Comparison of ENCODE assay signal across 1 cellular context in the genomic region with DNA sequence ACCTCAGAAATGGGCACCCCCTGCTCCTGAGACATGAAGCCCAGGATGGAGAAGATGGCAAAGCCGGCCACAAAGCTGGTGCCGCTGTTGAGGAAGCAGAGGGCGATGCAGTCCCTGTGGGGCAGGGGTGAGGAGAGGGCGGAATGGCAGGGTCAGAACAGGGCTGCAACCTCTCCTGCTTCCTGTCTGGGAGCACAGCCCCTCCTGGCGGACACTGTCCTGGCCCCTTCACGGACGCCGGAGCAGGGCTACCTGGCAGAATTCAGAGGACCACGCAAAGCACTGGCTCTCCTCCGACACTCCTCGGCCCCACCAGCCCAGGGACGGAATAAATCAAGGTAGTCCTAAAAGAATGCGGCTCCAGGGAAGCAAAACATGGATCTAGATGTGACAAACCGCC.
TF ChIP-seq lines count a peak whose summit lies in the region.

No MANE protein-coding gene starts in this region.

TF ChIP-seq in WTC11, 78 proteins besides CTCF, POLR2A, EP300 and RAD21 (continued from another document):
- TF ChIP-seq, protein P1, sequence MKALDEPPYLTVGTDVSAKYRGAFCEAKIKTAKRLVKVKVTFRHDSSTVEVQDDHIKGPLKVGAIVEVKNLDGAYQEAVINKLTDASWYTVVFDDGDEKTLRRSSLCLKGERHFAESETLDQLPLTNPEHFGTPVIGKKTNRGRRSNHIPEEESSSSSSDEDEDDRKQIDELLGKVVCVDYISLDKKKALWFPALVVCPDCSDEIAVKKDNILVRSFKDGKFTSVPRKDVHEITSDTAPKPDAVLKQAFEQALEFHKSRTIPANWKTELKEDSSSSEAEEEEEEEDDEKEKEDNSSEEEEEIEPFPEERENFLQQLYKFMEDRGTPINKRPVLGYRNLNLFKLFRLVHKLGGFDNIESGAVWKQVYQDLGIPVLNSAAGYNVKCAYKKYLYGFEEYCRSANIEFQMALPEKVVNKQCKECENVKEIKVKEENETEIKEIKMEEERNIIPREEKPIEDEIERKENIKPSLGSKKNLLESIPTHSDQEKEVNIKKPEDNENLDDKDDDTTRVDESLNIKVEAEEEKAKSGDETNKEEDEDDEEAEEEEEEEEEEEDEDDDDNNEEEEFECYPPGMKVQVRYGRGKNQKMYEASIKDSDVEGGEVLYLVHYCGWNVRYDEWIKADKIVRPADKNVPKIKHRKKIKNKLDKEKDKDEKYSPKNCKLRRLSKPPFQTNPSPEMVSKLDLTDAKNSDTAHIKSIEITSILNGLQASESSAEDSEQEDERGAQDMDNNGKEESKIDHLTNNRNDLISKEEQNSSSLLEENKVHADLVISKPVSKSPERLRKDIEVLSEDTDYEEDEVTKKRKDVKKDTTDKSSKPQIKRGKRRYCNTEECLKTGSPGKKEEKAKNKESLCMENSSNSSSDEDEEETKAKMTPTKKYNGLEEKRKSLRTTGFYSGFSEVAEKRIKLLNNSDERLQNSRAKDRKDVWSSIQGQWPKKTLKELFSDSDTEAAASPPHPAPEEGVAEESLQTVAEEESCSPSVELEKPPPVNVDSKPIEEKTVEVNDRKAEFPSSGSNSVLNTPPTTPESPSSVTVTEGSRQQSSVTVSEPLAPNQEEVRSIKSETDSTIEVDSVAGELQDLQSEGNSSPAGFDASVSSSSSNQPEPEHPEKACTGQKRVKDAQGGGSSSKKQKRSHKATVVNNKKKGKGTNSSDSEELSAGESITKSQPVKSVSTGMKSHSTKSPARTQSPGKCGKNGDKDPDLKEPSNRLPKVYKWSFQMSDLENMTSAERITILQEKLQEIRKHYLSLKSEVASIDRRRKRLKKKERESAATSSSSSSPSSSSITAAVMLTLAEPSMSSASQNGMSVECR (CRISPR knock-in tag; IDR thresholded peaks at IDR 0.05; ENCODE audit: borderline replicate concordance) = no peak
- TF ChIP-seq, protein P2, sequence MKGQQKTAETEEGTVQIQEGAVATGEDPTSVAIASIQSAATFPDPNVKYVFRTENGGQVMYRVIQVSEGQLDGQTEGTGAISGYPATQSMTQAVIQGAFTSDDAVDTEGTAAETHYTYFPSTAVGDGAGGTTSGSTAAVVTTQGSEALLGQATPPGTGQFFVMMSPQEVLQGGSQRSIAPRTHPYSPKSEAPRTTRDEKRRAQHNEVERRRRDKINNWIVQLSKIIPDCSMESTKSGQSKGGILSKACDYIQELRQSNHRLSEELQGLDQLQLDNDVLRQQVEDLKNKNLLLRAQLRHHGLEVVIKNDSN (CRISPR knock-in tag; IDR thresholded peaks at IDR 0.05) = no peak
- TF ChIP-seq KAT7 (CRISPR knock-in tag; IDR thresholded peaks at IDR 0.05; ENCODE audit: borderline replicate concordance) (no peak), MYBL2 (CRISPR knock-in tag; IDR thresholded peaks at IDR 0.05) (no peak), NFE2L1 (CRISPR knock-in tag; IDR thresholded peaks at IDR 0.05) (no peak), CBFB (CRISPR knock-in tag; IDR thresholded peaks at IDR 0.05; ENCODE audit: low read depth) (no peak), GTF2I (CRISPR knock-in tag; conservative IDR thresholded peaks at IDR 0.05) (no peak), ZNF671 (CRISPR knock-in tag; IDR thresholded peaks at IDR 0.05) (no peak), JAZF1 (CRISPR knock-in tag; IDR thresholded peaks at IDR 0.05) (no peak), ATF1 (CRISPR knock-in tag; IDR thresholded peaks at IDR 0.05) (no peak)
TF ChIP-seq in WTC11: peak in this region for 0.
